2 cellular contexts compared by ENCODE assay signal in genomic region chr7:20350996-20351692, GRCh38.
TF ChIP-seq lines count a peak whose summit lies in the region.

No MANE protein-coding gene starts in this region.

TF ChIP-seq in HCT116, 20 proteins besides CTCF, POLR2A, EP300 and RAD21:
- no peak for TF ChIP-seq SIN3A (IDR thresholded peaks at IDR 0.05; ENCODE audit: low read depth)
- no peak for TF ChIP-seq FOSL1 (IDR thresholded peaks at IDR 0.05; ENCODE audit: low read depth)
- no peak for TF ChIP-seq TCF7L2 (IDR thresholded peaks at IDR 0.05; ENCODE audit: borderline replicate concordance, extremely low read depth, insufficient read depth, insufficient read length)
- TF ChIP-seq POLR2AphosphoS5 (IDR thresholded peaks at IDR 0.05; ENCODE audit: low read depth, low read length), result no peak
- TF ChIP-seq SRF (IDR thresholded peaks at IDR 0.05; ENCODE audit: low read depth), result no peak
- no peak for TF ChIP-seq EZH2 (IDR thresholded peaks at IDR 0.05)
- TF ChIP-seq SP1 (IDR thresholded peaks at IDR 0.05; ENCODE audit: low read depth), result no peak
- no peak for TF ChIP-seq EZH2phosphoT487 (IDR thresholded peaks at IDR 0.05; ENCODE audit: borderline replicate concordance)
- TF ChIP-seq ZBTB33 (IDR thresholded peaks at IDR 0.05; ENCODE audit: extremely low read depth, insufficient replicate concordance, low read length), result no peak
- no peak for TF ChIP-seq ZFX (IDR thresholded peaks at IDR 0.05)
- TF ChIP-seq ZNF274 (IDR thresholded peaks at IDR 0.05; ENCODE audit: low read depth, low read length), result no peak
- TF ChIP-seq EGR1 (IDR thresholded peaks at IDR 0.05; ENCODE audit: low read depth), result no peak
- no peak for TF ChIP-seq MAX (IDR thresholded peaks at IDR 0.05)
- TF ChIP-seq REST (IDR thresholded peaks at IDR 0.05; ENCODE audit: low read depth), result no peak
- TF ChIP-seq ATF3 (IDR thresholded peaks at IDR 0.05), result no peak
- no peak for TF ChIP-seq CEBPB (IDR thresholded peaks at IDR 0.05; ENCODE audit: low read depth)
- no peak for TF ChIP-seq ELF1 (IDR thresholded peaks at IDR 0.05; ENCODE audit: borderline replicate concordance, low read depth)
- no peak for TF ChIP-seq YY1 (IDR thresholded peaks at IDR 0.05; ENCODE audit: extremely low read depth, insufficient replicate concordance, low read depth, low read length)
- no peak for TF ChIP-seq JUND (IDR thresholded peaks at IDR 0.05)
TF ChIP-seq in HCT116: peak in this region for 0.

TF ChIP-seq in WTC11, 78 proteins besides CTCF, POLR2A, EP300 and RAD21:
- TF ChIP-seq SMAD3 (CRISPR knock-in tag; IDR thresholded peaks at IDR 0.05; ENCODE audit: borderline replicate concordance) (no peak), FOXJ3 (CRISPR knock-in tag; IDR thresholded peaks at IDR 0.05; ENCODE audit: borderline replicate concordance) (no peak), GTF2I (CRISPR knock-in tag; conservative IDR thresholded peaks at IDR 0.05) (no peak), NFATC4 (CRISPR knock-in tag; IDR thresholded peaks at IDR 0.05) (no peak), NR1H2 (CRISPR knock-in tag; IDR thresholded peaks at IDR 0.05) (no peak)
